10 cellular contexts compared by ENCODE assay signal in the genomic region with DNA sequence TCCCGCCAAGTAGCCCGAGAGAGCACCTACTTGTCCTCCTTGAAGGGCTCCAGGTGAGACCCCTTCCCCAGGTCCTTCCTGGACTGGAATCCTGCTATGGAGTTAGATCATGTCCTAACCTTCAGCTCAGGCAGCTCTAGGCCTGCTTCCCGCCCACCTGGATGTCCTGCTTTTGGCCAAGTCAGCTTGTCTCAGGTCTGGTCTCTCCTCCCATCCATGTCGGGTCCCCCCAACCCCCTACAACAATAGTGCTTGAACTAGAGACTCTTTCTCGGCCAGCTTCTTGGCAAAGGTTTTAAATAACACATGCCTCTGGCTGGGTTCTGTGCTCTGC. TPM values are rescaled to one million over a fixed set of nuclear protein-coding genes. Genes with fewer than 3 reads are reported as not detected.
DNase-seq lines count a peak whose midpoint lies in the region; TF ChIP-seq lines count a peak whose summit lies in the region.
"Had no signal": no experiment of that assay in that cellular context is flagged by ENCODE, and none has a peak within 500 bp of the region (broad histone marks: within the 10 kb centered on the region; RNA-seq: fewer than 3 reads in every experiment).

No MANE protein-coding gene starts in this region.

- H3K4me3 ChIP-seq in AG04450 (ENCODE audit: low read depth, low read length) (peak overlapping the region; percentile 74), coronary artery (peak overlapping the region; percentile 97), neural progenitor cell (no peak overlapping the region)

- TF ChIP-seq CTCF in AG04450 (IDR thresholded peaks at IDR 0.05; ENCODE audit: low read depth, low read length) (no peak), coronary artery (IDR thresholded peaks at IDR 0.05) (no peak), neural progenitor cell (IDR thresholded peaks at IDR 0.05) (no peak)

- POLR2A ChIA-PET in AG04450 (lab: Yijun Ruan, JAX) = interaction anchor here (0.6 to 13.0 kb wide), 3 partner anchors 15 to 56 kb away, joined by 3 to 258 read pairs (median 5); partner anchors contain the start of gene STAT6

- in situ Hi-C loops in G401 (cut with HindIII; ENCODE audit: low sequenced_read_pairs) = no loop called here

- H3K36me3 ChIP-seq in neural progenitor cell = no peaks in the 10 kb centered on the region

- peaks cover 17% of the 10 kb centered on the region for H3K4me1 ChIP-seq in neural progenitor cell

- no peak overlapping the region for H2AFZ ChIP-seq in neural progenitor cell (replicated peaks)

- peaks cover 1% of the 10 kb centered on the region for H3K36me3 Mint-ChIP-seq in IgD-negative memory B cell
- peaks cover 32% of the 10 kb centered on the region for H3K36me3 Mint-ChIP-seq in neural progenitor cell

- DNase-seq in AG04450 (ENCODE audit: low read depth, low spot score) (no peak), coronary artery (ENCODE audit: low spot score) (no peak), neural progenitor cell (ENCODE audit: low spot score) (no peak), dermis blood vessel endothelial cell (no peak), NCI-H1694 (lab: John Stamatoyannopoulos, UW) (no peak), G401 (ENCODE audit: low spot score) (no peak), GM19240 (ENCODE audit: insufficient read length, low spot score) (no peak)
- DNase-seq: HCEC 1CT had no signal

- H3K27ac ChIP-seq in AG04450 (ENCODE audit: low read depth, low read length) = peak overlapping the region; percentile 52
- H3K27ac ChIP-seq in coronary artery = peak overlapping the region in 1 of 2 donors; percentile 98
- no peak overlapping the region for H3K27ac ChIP-seq in neural progenitor cell

- H3K4me3 Mint-ChIP-seq in IgD-negative memory B cell (peak overlapping the region; percentile 25 to 87 (median 74)), neural progenitor cell (peak overlapping the region; percentile 77)

- no peaks in the 10 kb centered on the region for H3K9me3 Mint-ChIP-seq in IgD-negative memory B cell
- H3K9me3 Mint-ChIP-seq in neural progenitor cell = no peaks in the 10 kb centered on the region

- H3K4me2 ChIP-seq in neural progenitor cell = no peak overlapping the region

- no peaks in the 10 kb centered on the region for H3K27me3 ChIP-seq in AG04450 (ENCODE audit: control insufficient read depth, insufficient read depth, low read length)
- H3K27me3 ChIP-seq in neural progenitor cell = no peaks in the 10 kb centered on the region

- peaks cover 25 to 36% (median 33%) of the 10 kb centered on the region in 3 donors for H3K4me1 Mint-ChIP-seq in IgD-negative memory B cell
- peaks cover 60% of the 10 kb centered on the region for H3K4me1 Mint-ChIP-seq in neural progenitor cell

- H4K20me1 ChIP-seq in neural progenitor cell (ENCODE audit: low read depth) = peaks cover 38% of the 10 kb centered on the region

- peak overlapping the region; percentile 41 to 83 (median 59) for H3K27ac Mint-ChIP-seq in IgD-negative memory B cell
- H3K27ac Mint-ChIP-seq in neural progenitor cell = peak overlapping the region; percentile 74

- H3K9ac ChIP-seq in neural progenitor cell = no peak overlapping the region

- H3F3A ChIP-seq in neural progenitor cell (ENCODE audit: low read depth) = peaks cover 26% of the 10 kb centered on the region

- H3K27me3 Mint-ChIP-seq in IgD-negative memory B cell = no peaks in the 10 kb centered on the region
- peaks cover 11% of the 10 kb centered on the region for H3K27me3 Mint-ChIP-seq in neural progenitor cell (ENCODE audit: insufficient read depth, low read depth)

- peaks cover 28% of the 10 kb centered on the region for H3K79me2 ChIP-seq in neural progenitor cell (ENCODE audit: low read depth)

- no peaks in the 10 kb centered on the region; the same call in 1 of the 2 replicates for H3K9me3 ChIP-seq in AG04450 (ENCODE audit: control insufficient read depth, insufficient read depth, low read length)
- no peaks in the 10 kb centered on the region for H3K9me3 ChIP-seq in neural progenitor cell (ENCODE audit: low read depth)

- CTCF ChIA-PET in AG04450 (lab: Charles Lee) = interaction anchor here (0.5 to 3.4 kb wide), 8 partner anchors 10 to 628 kb away, joined by 3 to 27 read pairs (median 6); partner anchors contain the start of gene STAT6

RNA-seq across cellular contexts. Expression of gene NAB2, which starts 3.6 kb away (rescaled TPM):
- polyA plus RNA-seq in AG04450 (2011; rRNA removed) (46.4 and 60.9 TPM in 2 replicates), IgD-negative memory B cell (0.81 TPM)
- 68.2 and 83.4 TPM in 2 replicates for polyA minus RNA-seq in AG04450 (2011; rRNA and poly(A)+ RNA removed)
- total RNA-seq in neural progenitor cell (ENCODE audit: low replicate concordance) (19.8 and 41.3 TPM in 2 replicates), dermis blood vessel endothelial cell (9.6 and 26.9 TPM in 2 replicates)
- 44.2 TPM in 2 replicates for total RNA-seq in G401 (2014; rRNA removed; shearing (Covaris generic))

RNA-seq across cellular contexts. Expression of gene NEMP1, which starts 13.9 kb away (rescaled TPM):
- polyA plus RNA-seq in AG04450 (2011; rRNA removed) (8.3 and 11.9 TPM in 2 replicates), IgD-negative memory B cell (4.3 TPM)
- polyA minus RNA-seq in AG04450 (2011; rRNA and poly(A)+ RNA removed) = 6.1 and 9.0 TPM in 2 replicates
- total RNA-seq in neural progenitor cell (ENCODE audit: low replicate concordance) (55.3 and 72.0 TPM in 2 replicates), dermis blood vessel endothelial cell (7.8 and 10.7 TPM in 2 replicates)
- 17.4 and 23.9 TPM in 2 replicates for total RNA-seq in G401 (2014; rRNA removed; shearing (Covaris generic))

RNA-seq across cellular contexts. Expression of gene STAT6, which starts 18.7 kb away (rescaled TPM):
- polyA plus RNA-seq in AG04450 (2011; rRNA removed) (79.5 and 94.2 TPM in 2 replicates), IgD-negative memory B cell (130 TPM)
- 95.3 and 103 TPM in 2 replicates for polyA minus RNA-seq in AG04450 (2011; rRNA and poly(A)+ RNA removed)
- total RNA-seq in neural progenitor cell (ENCODE audit: low replicate concordance) (12.9 and 21.6 TPM in 2 replicates), dermis blood vessel endothelial cell (39.6 and 40.5 TPM in 2 replicates)
- total RNA-seq in G401 (2014; rRNA removed; shearing (Covaris generic)) = 62.6 and 64.9 TPM in 2 replicates
- polyA plus RNA-seq: neural cell had no signal

RNA-seq across cellular contexts. Expression of gene LRP1, which starts 35.8 kb away (rescaled TPM):
- 49.9 and 95.0 TPM in 2 replicates for polyA plus RNA-seq in AG04450 (2011; rRNA removed)
- 264 and 395 TPM in 2 replicates for polyA minus RNA-seq in AG04450 (2011; rRNA and poly(A)+ RNA removed)
- 0.19 TPM for polyA plus RNA-seq in IgD-negative memory B cell
- total RNA-seq in neural progenitor cell (ENCODE audit: low replicate concordance) = 13.9 and 31.9 TPM in 2 replicates
- 1.7 and 3.2 TPM in 2 replicates for total RNA-seq in dermis blood vessel endothelial cell
- 19.3 and 25.1 TPM in 2 replicates for total RNA-seq in G401 (2014; rRNA removed; shearing (Covaris generic))

RNA-seq across cellular contexts. Expression of gene MYO1A, which starts 42.6 kb away (rescaled TPM):
- polyA plus RNA-seq in AG04450 (2011; rRNA removed) (not detected in 2 replicates), IgD-negative memory B cell (not detected)
- polyA minus RNA-seq in AG04450 (2011; rRNA and poly(A)+ RNA removed) = 0.04 TPM in 1 of 2 replicates, not detected in the other
- total RNA-seq in neural progenitor cell (ENCODE audit: low replicate concordance) (0.19 TPM in 1 of 2 replicates, not detected in the other), dermis blood vessel endothelial cell (not detected in 2 replicates)
- total RNA-seq in G401 (2014; rRNA removed; shearing (Covaris generic)) = 1.6 TPM in 1 of 2 replicates, not detected in the other
- polyA plus RNA-seq: neural cell had no signal
